ENCODE assay signal across 20 cellular contexts in the genomic region with DNA sequence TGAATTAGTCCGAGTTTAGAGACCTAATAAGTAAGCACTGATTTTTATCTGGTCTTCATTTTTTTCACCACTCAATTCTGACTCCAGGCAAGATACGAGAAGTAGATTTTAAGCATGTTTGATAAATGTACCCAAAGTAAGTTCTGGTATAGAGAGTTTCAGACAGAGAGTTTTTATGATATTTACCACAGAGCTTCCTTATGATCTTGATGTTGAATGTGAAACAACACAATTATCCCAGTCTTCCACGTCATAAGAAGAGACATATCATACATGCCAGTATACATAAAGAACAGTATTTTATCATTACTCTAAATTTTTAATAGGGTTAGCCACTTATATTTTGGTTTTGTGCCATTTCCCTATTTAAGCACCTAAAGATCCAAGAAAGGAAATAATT. TPM values are rescaled to one million over a fixed set of nuclear protein-coding genes. Genes with fewer than 3 reads are reported as not detected.
DNase-seq lines count a peak whose midpoint lies in the region; ATAC-seq and TF ChIP-seq lines count a peak whose summit lies in the region.
"Had no signal": no experiment of that assay in that cellular context is flagged by ENCODE, and none has a peak within 500 bp of the region (broad histone marks: within the 10 kb centered on the region; RNA-seq: fewer than 3 reads in every experiment).

No MANE protein-coding gene starts in this region.

- H3K79me2 ChIP-seq in DOHH2 (ENCODE audit: control insufficient read depth, low read length), result no peaks in the 10 kb centered on the region
- no peaks in the 10 kb centered on the region for H3K79me2 ChIP-seq in Karpas-422 (ENCODE audit: low read length)

- peak overlapping the region; percentile 72 for H3K27ac ChIP-seq in DOHH2 (ENCODE audit: low read depth, low read length)
- peak overlapping the region; percentile 93 for H3K27ac ChIP-seq in WERI-Rb-1
- H3K27ac ChIP-seq in Karpas-422 (ENCODE audit: low read length), result no peak overlapping the region
- H3K27ac ChIP-seq: GM23248 had no signal

- intact Hi-C loops in left colon (cut with DNase I, micrococcal nuclease), result no loop called here

- DNase-seq in WERI-Rb-1 (no peak), left colon (no peak), Karpas-422 (no peak), progenitor cell of endocrine pancreas (ENCODE audit: low spot score, unreplicated experiment) (no peak)
- DNase-seq in activated CD4-positive, alpha-beta T cell treated with anti-CD3 and anti-CD28 coated beads for 4 hours, result no peak
- DNase-seq: ACHN; CD4-positive, alpha-beta memory T cell; GDM1; GM23248; HFFc6; KBM-7 had no signal

- H3K4me2 ChIP-seq in DOHH2 (ENCODE audit: low read length) (peak overlapping the region; percentile 69), Karpas-422 (ENCODE audit: low read depth, low read length, poor library complexity, severe bottlenecking) (no peak overlapping the region)

- no peak overlapping the region for H2AFZ ChIP-seq in Karpas-422 (ENCODE audit: low read length)
- H2AFZ ChIP-seq: GM23248 had no signal

- H3K4me3 ChIP-seq in DOHH2 (ENCODE audit: low read length), result peak overlapping the region; percentile 48
- H3K4me3 ChIP-seq in WERI-Rb-1 (ENCODE audit: low read depth, low read length), result no peak overlapping the region
- no peak overlapping the region for H3K4me3 ChIP-seq in Karpas-422 (ENCODE audit: low read length)
- H3K4me3 ChIP-seq: GM23248 had no signal

- H3K36me3 ChIP-seq in DOHH2 (ENCODE audit: control insufficient read depth, low read length) (no peaks in the 10 kb centered on the region), WERI-Rb-1 (no peaks in the 10 kb centered on the region), Karpas-422 (ENCODE audit: insufficient read depth, low read length) (no peaks in the 10 kb centered on the region)

- no peak overlapping the region for H3K4me3 Mint-ChIP-seq in stimulated activated memory B cell treated with anti-CD40 and anti-IgM and Interleukin-4, amounts not matched to agents 10 μg/mL and 1 μg/mL and 100 μg/mL, for 72 hours
- H3K4me3 Mint-ChIP-seq in progenitor cell of endocrine pancreas (ENCODE audit: low read depth), result no peak overlapping the region
- H3K4me3 Mint-ChIP-seq: CD14-positive monocyte; CD4-positive, alpha-beta memory T cell; HFFc6 had no signal

- H3K27me3 ChIP-seq in DOHH2 (ENCODE audit: control insufficient read depth, low read length) (no peaks in the 10 kb centered on the region), WERI-Rb-1 (ENCODE audit: insufficient read depth, low read depth, severe bottlenecking) (no peaks in the 10 kb centered on the region), Karpas-422 (ENCODE audit: low read length) (no peaks in the 10 kb centered on the region)

- peaks cover 20% of the 10 kb centered on the region for H3K4me1 Mint-ChIP-seq in stimulated activated memory B cell treated with anti-CD40 and anti-IgM and Interleukin-4, amounts not matched to agents 10 μg/mL and 1 μg/mL and 100 μg/mL, for 72 hours
- H3K4me1 Mint-ChIP-seq in progenitor cell of endocrine pancreas (ENCODE audit: low read depth), result peaks cover 10% of the 10 kb centered on the region

- no peaks in the 10 kb centered on the region for H3K27me3 Mint-ChIP-seq in stimulated activated memory B cell treated with anti-CD40 and anti-IgM and Interleukin-4, amounts not matched to agents 10 μg/mL and 1 μg/mL and 100 μg/mL, for 72 hours
- peaks cover 2% of the 10 kb centered on the region for H3K27me3 Mint-ChIP-seq in progenitor cell of endocrine pancreas
- H3K27me3 Mint-ChIP-seq: CD4-positive, alpha-beta memory T cell; IgD-negative memory B cell had no signal

- no peak for TF ChIP-seq CTCF in DOHH2 (IDR thresholded peaks at IDR 0.05; ENCODE audit: low read depth, low read length, poor library complexity, severe bottlenecking)
- TF ChIP-seq CTCF in WERI-Rb-1 (IDR thresholded peaks at IDR 0.05; ENCODE audit: low read depth, low read length), result no peak
- no peak for TF ChIP-seq CTCF in progenitor cell of endocrine pancreas (IDR thresholded peaks at IDR 0.05; ENCODE audit: unreplicated experiment)

- H3K27ac Mint-ChIP-seq in stimulated activated memory B cell treated with anti-CD40 and anti-IgM and Interleukin-4, amounts not matched to agents 10 μg/mL and 1 μg/mL and 100 μg/mL, for 72 hours, result peak overlapping the region; percentile 77
- H3K27ac Mint-ChIP-seq in progenitor cell of endocrine pancreas, result no peak overlapping the region
- H3K27ac Mint-ChIP-seq: HFFc6 had no signal

- H3F3A ChIP-seq in DOHH2 (ENCODE audit: control insufficient read depth, insufficient read depth), result peaks cover 27% of the 10 kb centered on the region

- H4K20me1 ChIP-seq in DOHH2 (ENCODE audit: control insufficient read depth, insufficient read depth, low read depth, low read length), result no peaks in the 10 kb centered on the region
- H4K20me1 ChIP-seq in Karpas-422 (ENCODE audit: insufficient read depth, low read depth, low read length), result no peaks in the 10 kb centered on the region

- no peaks in the 10 kb centered on the region for H3K9me3 ChIP-seq in DOHH2 (ENCODE audit: control insufficient read depth, insufficient read depth, low read length)
- no peaks in the 10 kb centered on the region for H3K9me3 ChIP-seq in WERI-Rb-1 (ENCODE audit: severe bottlenecking)
- H3K9me3 ChIP-seq in Karpas-422 (ENCODE audit: low read length), result no peaks in the 10 kb centered on the region

- H3K4me1 ChIP-seq in DOHH2 (ENCODE audit: control insufficient read depth, low read length) (peaks cover 78% of the 10 kb centered on the region), Karpas-422 (ENCODE audit: low read length) (peaks cover 20% of the 10 kb centered on the region)

- no peaks in the 10 kb centered on the region for H3K9me3 Mint-ChIP-seq in stimulated activated memory B cell treated with anti-CD40 and anti-IgM and Interleukin-4, amounts not matched to agents 10 μg/mL and 1 μg/mL and 100 μg/mL, for 72 hours
- H3K9me3 Mint-ChIP-seq in progenitor cell of endocrine pancreas (ENCODE audit: low read depth), result no peaks in the 10 kb centered on the region
- H3K9me3 Mint-ChIP-seq: CD14-positive monocyte; CD4-positive, alpha-beta memory T cell; HFFc6; IgD-negative memory B cell had no signal

- no peaks in the 10 kb centered on the region for H3K36me3 Mint-ChIP-seq in stimulated activated memory B cell treated with anti-CD40 and anti-IgM and Interleukin-4, amounts not matched to agents 10 μg/mL and 1 μg/mL and 100 μg/mL, for 72 hours
- H3K36me3 Mint-ChIP-seq in progenitor cell of endocrine pancreas (ENCODE audit: insufficient read depth), result no peaks in the 10 kb centered on the region
- H3K36me3 Mint-ChIP-seq: CD14-positive monocyte; CD4-positive, alpha-beta memory T cell had no signal

- H3K9ac ChIP-seq in Karpas-422 (ENCODE audit: low read length), result no peak overlapping the region
- H3K9ac ChIP-seq: GM23248 had no signal

- no peaks in the 10 kb centered on the region for H3K9me2 ChIP-seq in DOHH2 (replicated peaks; ENCODE audit: control insufficient read depth, low read length)
- H3K9me2 ChIP-seq in Karpas-422 (replicated peaks; ENCODE audit: insufficient read depth, low read length), result no peaks in the 10 kb centered on the region

- ATAC-seq in left colon (peak; percentile 82), HG03039 (IDR thresholded peaks at IDR 0.05; ENCODE audit: unreplicated experiment) (no peak)
- ATAC-seq in stimulated activated memory B cell treated with anti-CD40 and anti-IgM and Interleukin-4, amounts not matched to agents 10 μg/mL and 1 μg/mL and 100 μg/mL, for 72 hours, result no peak
- ATAC-seq: HCT116, HepG2 had no signal

RNA-seq across cellular contexts. Expression of a gene that starts 7.8 kb away (rescaled TPM):
- total RNA-seq in left colon, result 1 to 10 TPM; 1.2 to 2.2 TPM
- total RNA-seq in Karpas-422 (2014; rRNA removed; shearing (Covaris generic); ENCODE audit: low replicate concordance), result not detected in 2 replicates
- 1.3 and 1.7 TPM in 2 replicates for total RNA-seq in progenitor cell of endocrine pancreas
- total RNA-seq: CD4-positive, alpha-beta memory T cell; Daoy; GM23248; H4; HFFc6 had no signal

RNA-seq across cellular contexts. Expression of a gene that starts 45.4 kb away (rescaled TPM):
- 10 to 100 TPM; 12.8 to 15.4 TPM for total RNA-seq in left colon
- 4.8 and 6.6 TPM in 2 replicates for total RNA-seq in Karpas-422 (2014; rRNA removed; shearing (Covaris generic); ENCODE audit: low replicate concordance)
- 31.0 and 32.5 TPM in 2 replicates for total RNA-seq in progenitor cell of endocrine pancreas
